34 cellular contexts compared by ENCODE assay signal in genomic region chr4:127672111-127672510, GRCh38. TPM values are rescaled to one million over a fixed set of nuclear protein-coding genes. Genes with fewer than 3 reads are reported as not detected.
"Had no signal": no experiment of that assay in that cellular context is flagged by ENCODE, and none has a peak within 500 bp of the region (broad histone marks: within the 10 kb centered on the region; RNA-seq: fewer than 3 reads in every experiment).

No MANE protein-coding gene starts in this region.

- H3K4me1 Mint-ChIP-seq: natural killer cell; stimulated activated memory B cell treated with anti-CD40 and anti-IgM and Interleukin-4, amounts not matched to agents 10 μg/mL and 1 μg/mL and 100 μg/mL, for 72 hours; stimulated activated naive CD8-positive, alpha-beta T cell treated with anti-CD3 and anti-CD28 coated beads, Interleukin-15, amount 100 ng/mL, for 72 hours had no signal

- H3K36me3 ChIP-seq: neural progenitor cell, ovary, spleen, suprapubic skin, transverse colon, upper lobe of right lung had no signal

- H3K79me2 ChIP-seq: parathyroid adenoma had no signal

- DNase-seq: natural killer cell; occipital lobe; ovary; posterior cingulate gyrus; psoas muscle; right cardiac atrium; spleen; stimulated activated CD4-positive, alpha-beta T cell treated with anti-CD3 and anti-CD28 coated beads, Interleukin-12 subunit alpha, Interleukin-12 subunit beta, amount 100 ng/mL, for 4 hours; stimulated activated CD4-positive, alpha-beta T cell treated with anti-CD3 and anti-CD28 coated beads, Interleukin-1b, Interleukin-23, amount 100 ng/mL, for 48 hours; stimulated activated CD4-positive, alpha-beta T cell treated with anti-CD3 and anti-CD28 coated beads, Interleukin-4, amount 100 ng/mL, for 1 hour; stimulated activated CD4-positive, alpha-beta T cell treated with anti-CD3 and anti-CD28 coated beads, Interleukin-4, amount 100 ng/mL, for 4 hours; stimulated activated CD8-positive, alpha-beta memory T cell treated with anti-CD3 and anti-CD28 coated beads, Interleukin-4, amount 100 ng/mL, for 48 hours; stimulated activated naive CD4-positive, alpha-beta T cell; stimulated activated naive CD8-positive, alpha-beta T cell treated with anti-CD3 and anti-CD28 coated beads, Interleukin-15, amount 100 ng/mL, for 72 hours; stimulated activated naive CD8-positive, alpha-beta T cell treated with anti-CD3 and anti-CD28 coated beads, Interleukin-15, Interleukin-2, amounts not matched to agents 100 U/mL and 50 U/mL, for 24 hours; substantia nigra; testis; tibial artery; transverse colon; upper lobe of right lung; uterus had no signal

- H3K4me3 ChIP-seq: neural progenitor cell, ovary, psoas muscle, skin epidermis, smooth muscle cell, spleen, suprapubic skin, testis, tibial artery, transverse colon, upper lobe of right lung, uterus had no signal

- H3K9me3 Mint-ChIP-seq: stimulated activated memory B cell treated with anti-CD40 and anti-IgM and Interleukin-4, amounts not matched to agents 10 μg/mL and 1 μg/mL and 100 μg/mL, for 72 hours; stimulated activated naive CD8-positive, alpha-beta T cell treated with anti-CD3 and anti-CD28 coated beads, Interleukin-15, amount 100 ng/mL, for 72 hours; type B pancreatic cell had no signal

- H3K4me1 ChIP-seq: parathyroid adenoma, psoas muscle, spleen, suprapubic skin, testis, tibial artery, transverse colon, upper lobe of right lung, uterus had no signal

- H3K9ac ChIP-seq: neural progenitor cell, parathyroid adenoma had no signal

- H3K27ac Mint-ChIP-seq: natural killer cell; nephron; neural progenitor cell; progenitor cell of endocrine pancreas; stimulated activated memory B cell treated with anti-CD40 and anti-IgM and Interleukin-4, amounts not matched to agents 10 μg/mL and 1 μg/mL and 100 μg/mL, for 72 hours; stimulated activated naive CD8-positive, alpha-beta T cell treated with anti-CD3 and anti-CD28 coated beads, Interleukin-15, amount 100 ng/mL, for 72 hours; type B pancreatic cell had no signal

- H2AFZ ChIP-seq: neural progenitor cell, parathyroid adenoma had no signal

- H3K27me3 ChIP-seq: neural progenitor cell, ovary, spleen, suprapubic skin, testis, tibial artery, transverse colon, upper lobe of right lung, uterus had no signal

- H3K36me3 Mint-ChIP-seq: natural killer cell; stimulated activated memory B cell treated with anti-CD40 and anti-IgM and Interleukin-4, amounts not matched to agents 10 μg/mL and 1 μg/mL and 100 μg/mL, for 72 hours had no signal

- H3K9me3 ChIP-seq: ovary, psoas muscle, spleen, suprapubic skin, testis, tibial artery, transverse colon, upper lobe of right lung, uterus had no signal

- H3K27me3 Mint-ChIP-seq: progenitor cell of endocrine pancreas; stimulated activated memory B cell treated with anti-CD40 and anti-IgM and Interleukin-4, amounts not matched to agents 10 μg/mL and 1 μg/mL and 100 μg/mL, for 72 hours; stimulated activated naive CD8-positive, alpha-beta T cell treated with anti-CD3 and anti-CD28 coated beads, Interleukin-15, amount 100 ng/mL, for 72 hours; type B pancreatic cell had no signal

- H3K27ac ChIP-seq: neural progenitor cell, ovary, parathyroid adenoma, psoas muscle, skin epidermis, spleen, suprapubic skin, testis, tibial artery, transverse colon, upper lobe of right lung, uterus had no signal

- H3K4me3 Mint-ChIP-seq: natural killer cell; nephron; neural progenitor cell; stimulated activated memory B cell treated with anti-CD40 and anti-IgM and Interleukin-4, amounts not matched to agents 10 μg/mL and 1 μg/mL and 100 μg/mL, for 72 hours; stimulated activated naive CD8-positive, alpha-beta T cell treated with anti-CD3 and anti-CD28 coated beads, Interleukin-15, amount 100 ng/mL, for 72 hours; type B pancreatic cell had no signal

- H3K4me2 ChIP-seq: neural progenitor cell, smooth muscle cell had no signal

RNA-seq across cellular contexts. Expression of gene SLC25A31, which starts 58.1 kb away (rescaled TPM):
- total RNA-seq: natural killer cell, osteoblast, ovary, progenitor cell of endocrine pancreas, psoas muscle, renal cortical epithelial cell, right cardiac atrium, sciatic nerve, smooth muscle cell, spleen, suprapubic skin, transverse colon, upper lobe of right lung, urinary bladder had no signal
- polyA plus RNA-seq: right cardiac atrium, smooth muscle cell, urinary bladder had no signal
